8 cellular contexts compared by ENCODE assay signal in the genomic region with DNA sequence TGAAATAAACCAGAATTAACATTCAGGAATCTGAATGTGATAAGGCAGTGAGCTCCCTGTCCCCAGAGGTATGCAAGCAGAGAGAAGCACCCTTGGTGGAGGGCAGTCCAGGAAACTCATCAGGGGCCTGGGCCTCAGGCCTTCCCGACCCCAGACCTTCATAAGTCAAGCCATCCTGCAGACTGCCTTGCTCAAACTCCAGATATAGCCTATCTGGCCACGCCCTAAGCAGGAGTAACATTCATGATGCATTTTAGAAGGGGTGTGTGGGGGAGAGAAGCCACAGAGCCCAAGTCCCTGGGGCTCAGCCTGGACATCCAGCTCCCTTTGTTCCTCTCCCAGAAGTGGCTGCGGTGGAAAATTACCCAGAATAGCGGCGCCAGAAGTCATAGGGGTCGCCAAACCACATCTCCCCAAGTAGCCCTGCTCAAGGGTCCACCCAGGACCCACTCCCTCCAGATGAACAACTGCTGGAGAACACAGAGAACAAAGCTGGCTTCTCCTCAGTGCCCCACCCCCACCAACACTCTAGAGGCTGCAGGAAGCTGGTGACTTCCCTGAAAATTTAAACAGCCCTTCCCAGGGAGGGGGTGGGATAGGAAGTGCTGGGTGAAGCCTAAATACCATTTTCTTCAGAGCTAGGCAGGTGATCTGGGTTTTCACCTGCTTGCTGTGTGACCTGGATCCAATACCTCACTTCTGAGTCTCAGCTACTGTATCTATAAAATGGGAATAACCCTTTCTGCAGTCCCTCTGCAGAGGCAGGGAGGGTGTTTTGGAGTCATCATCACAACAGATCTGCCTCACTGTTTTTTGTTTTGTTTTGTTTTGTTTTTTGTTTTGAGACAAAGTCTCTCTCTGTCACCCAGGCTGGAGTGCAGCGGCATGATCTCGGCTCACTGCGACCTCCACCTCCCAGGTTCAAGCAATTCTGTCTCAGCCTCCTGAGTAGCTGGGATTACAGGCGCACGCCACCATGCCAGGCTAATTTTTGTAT. TPM values are rescaled to one million over a fixed set of nuclear protein-coding genes. Genes with fewer than 3 reads are reported as not detected.
A peak's percentile ranks its signal among the peaks of the same experiment; 100 is the strongest.
DNase-seq lines count a peak whose midpoint lies in the region; ATAC-seq and TF ChIP-seq lines count a peak whose summit lies in the region.

No MANE protein-coding gene starts in this region.

- no peaks in the 10 kb centered on the region for H3K36me3 ChIP-seq in rectal smooth muscle tissue (ENCODE audit: control insufficient read depth, insufficient read depth, low read length)

- H3K4me1 ChIP-seq in rectal smooth muscle tissue (ENCODE audit: control insufficient read depth, insufficient read depth, low read length), result peaks cover 30% of the 10 kb centered on the region

- intact Hi-C loops in Calu3 (cut with micrococcal nuclease; ENCODE audit: unreplicated experiment), result loop anchor here (5.0 kb wide), 1 partner anchor 101 kb away; no protein-coding TSS in a partner anchor
- intact Hi-C loops in cardiac septum (cut with DNase I), result no loop called here

- H3K27me3 ChIP-seq in rectal smooth muscle tissue (ENCODE audit: control insufficient read depth, insufficient read depth, low read length), result no peaks in the 10 kb centered on the region

- H3K4me3 ChIP-seq in LNCaP clone FGC (ENCODE audit: low read depth, low read length), result no peak overlapping the region
- peak overlapping the region; percentile 13 for H3K4me3 ChIP-seq in rectal smooth muscle tissue (ENCODE audit: low read length)

- peak; percentile 8 for ATAC-seq in WTC11
- no peak for ATAC-seq in GM21360 (IDR thresholded peaks at IDR 0.05; ENCODE audit: unreplicated experiment)
- ATAC-seq in HG03571 (IDR thresholded peaks at IDR 0.05; ENCODE audit: unreplicated experiment), result no peak

- peaks cover 34% of the 10 kb centered on the region for H3K4me1 Mint-ChIP-seq in Calu3 (ENCODE audit: low read depth, unreplicated experiment)
- H3K4me1 Mint-ChIP-seq in WTC11, result peaks cover 69% of the 10 kb centered on the region

- H3K27ac Mint-ChIP-seq in Calu3 (ENCODE audit: unreplicated experiment) (peak overlapping the region; percentile 95), WTC11 (peak overlapping the region; percentile 100)

- DNase-seq in Calu3, result peak; percentile 62
- peak; percentile 74 for DNase-seq in LNCaP clone FGC (ENCODE audit: low read depth)
- DNase-seq in WTC11 (ENCODE audit: low spot score), result peak; percentile 47
- DNase-seq in cardiac septum (ENCODE audit: low spot score), result peak; percentile 84
- no peak for DNase-seq in NCI-H128 (lab: John Stamatoyannopoulos, UW; ENCODE audit: unreplicated experiment)

- no TSS peak for BruUV-seq in Calu3 (replicated peaks; lab: Mats Ljungman, UMichigan)

- peak overlapping the region; percentile 99 for H3K27ac ChIP-seq in rectal smooth muscle tissue (ENCODE audit: low read depth, low read length)

- POLR2A ChIA-PET in WTC11 (lab: Charles Lee), result interaction anchor here (0.5 to 4.8 kb wide), 17 partner anchors 12 to 342 kb away, joined by 3 to 137 read pairs (median 4); no protein-coding TSS in a partner anchor

- peak overlapping the region; percentile 86 for H3K4me3 Mint-ChIP-seq in Calu3 (ENCODE audit: low read depth, unreplicated experiment)
- H3K4me3 Mint-ChIP-seq in WTC11, result peak overlapping the region; percentile 69

- no peaks in the 10 kb centered on the region for H3K27me3 Mint-ChIP-seq in Calu3 (ENCODE audit: unreplicated experiment)
- no peaks in the 10 kb centered on the region for H3K27me3 Mint-ChIP-seq in WTC11 (ENCODE audit: low read depth)

- H3K9me3 Mint-ChIP-seq in Calu3 (ENCODE audit: low read depth, unreplicated experiment), result no peaks in the 10 kb centered on the region
- no peaks in the 10 kb centered on the region for H3K9me3 Mint-ChIP-seq in WTC11

- no peak for TF ChIP-seq CTCF in Calu3 (IDR thresholded peaks at IDR 0.05; ENCODE audit: unreplicated experiment)
- no peak for TF ChIP-seq CTCF in LNCaP clone FGC (IDR thresholded peaks at IDR 0.05; ENCODE audit: control insufficient read depth, extremely low read depth, insufficient read depth)
- TF ChIP-seq CTCF in WTC11 (IDR thresholded peaks at IDR 0.05), result no peak

- CTCF ChIA-PET in Calu3 (lab: Charles Lee), result interaction anchor here (1.0 to 1.6 kb wide), 3 partner anchors 22 to 107 kb away, joined by 3 read pairs; no protein-coding TSS in a partner anchor
- CTCF ChIA-PET in WTC11 (lab: Charles Lee), result interaction anchor here (0.8 to 3.6 kb wide), 13 partner anchors 10 to 341 kb away, joined by 3 to 37 read pairs (median 4); no protein-coding TSS in a partner anchor

- peaks cover 59% of the 10 kb centered on the region for H3K36me3 Mint-ChIP-seq in Calu3 (ENCODE audit: insufficient read depth, unreplicated experiment)
- peaks cover 15% of the 10 kb centered on the region for H3K36me3 Mint-ChIP-seq in WTC11

- peak overlapping the region; percentile 43 for H3K9ac ChIP-seq in rectal smooth muscle tissue (ENCODE audit: low read length)

TF ChIP-seq in WTC11, 78 proteins besides CTCF, POLR2A, EP300 and RAD21:
- TF ChIP-seq NFE2L1 (CRISPR knock-in tag; IDR thresholded peaks at IDR 0.05) (peak; percentile 4; the same call in 1 of the 2 replicates), ZNF317 (CRISPR knock-in tag; IDR thresholded peaks at IDR 0.05; ENCODE audit: borderline replicate concordance, low read depth) (no peak), ETV6 (CRISPR knock-in tag; IDR thresholded peaks at IDR 0.05) (peak; percentile 87), SP1 (CRISPR knock-in tag; conservative IDR thresholded peaks at IDR 0.05) (0 out of 2 replicates have a peak, but pooled peaks have one; percentile 17), CDX4 (CRISPR knock-in tag; IDR thresholded peaks at IDR 0.05; ENCODE audit: borderline replicate concordance) (no peak), JAZF1 (CRISPR knock-in tag; IDR thresholded peaks at IDR 0.05) (no peak), ZNF281 (CRISPR knock-in tag; IDR thresholded peaks at IDR 0.05) (0 out of 2 replicates have a peak, but pooled peaks have one; percentile 37), FOXK1 (CRISPR knock-in tag; IDR thresholded peaks at IDR 0.05) (0 out of 2 replicates have a peak, but pooled peaks have one; percentile 15), ZNF671 (CRISPR knock-in tag; IDR thresholded peaks at IDR 0.05) (peak; percentile 22; the same call in 1 of the 2 replicates)
- TF ChIP-seq, protein P1, sequence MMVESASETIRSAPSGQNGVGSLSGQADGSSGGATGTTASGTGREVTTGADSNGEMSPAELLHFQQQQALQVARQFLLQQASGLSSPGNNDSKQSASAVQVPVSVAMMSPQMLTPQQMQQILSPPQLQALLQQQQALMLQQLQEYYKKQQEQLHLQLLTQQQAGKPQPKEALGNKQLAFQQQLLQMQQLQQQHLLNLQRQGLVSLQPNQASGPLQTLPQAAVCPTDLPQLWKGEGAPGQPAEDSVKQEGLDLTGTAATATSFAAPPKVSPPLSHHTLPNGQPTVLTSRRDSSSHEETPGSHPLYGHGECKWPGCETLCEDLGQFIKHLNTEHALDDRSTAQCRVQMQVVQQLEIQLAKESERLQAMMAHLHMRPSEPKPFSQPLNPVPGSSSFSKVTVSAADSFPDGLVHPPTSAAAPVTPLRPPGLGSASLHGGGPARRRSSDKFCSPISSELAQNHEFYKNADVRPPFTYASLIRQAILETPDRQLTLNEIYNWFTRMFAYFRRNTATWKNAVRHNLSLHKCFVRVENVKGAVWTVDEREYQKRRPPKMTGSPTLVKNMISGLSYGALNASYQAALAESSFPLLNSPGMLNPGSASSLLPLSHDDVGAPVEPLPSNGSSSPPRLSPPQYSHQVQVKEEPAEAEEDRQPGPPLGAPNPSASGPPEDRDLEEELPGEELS (CRISPR knock-in tag; IDR thresholded peaks at IDR 0.05), result 0 out of 2 replicates have a peak, but pooled peaks have one; percentile 28
TF ChIP-seq in WTC11: peak in this region for 7.

RNA-seq across cellular contexts. Expression of gene SREBF1, which starts 1.5 kb away (rescaled TPM):
- 104 and 110 TPM in 2 replicates for total RNA-seq in Calu3 (2022)
- 72.3 to 93.7 TPM (median 76.7 TPM) in 3 replicates for total RNA-seq in WTC11 (2021)
- 17.1 TPM for total RNA-seq in cardiac septum
